11 cellular contexts compared by ENCODE assay signal in the genomic region with DNA sequence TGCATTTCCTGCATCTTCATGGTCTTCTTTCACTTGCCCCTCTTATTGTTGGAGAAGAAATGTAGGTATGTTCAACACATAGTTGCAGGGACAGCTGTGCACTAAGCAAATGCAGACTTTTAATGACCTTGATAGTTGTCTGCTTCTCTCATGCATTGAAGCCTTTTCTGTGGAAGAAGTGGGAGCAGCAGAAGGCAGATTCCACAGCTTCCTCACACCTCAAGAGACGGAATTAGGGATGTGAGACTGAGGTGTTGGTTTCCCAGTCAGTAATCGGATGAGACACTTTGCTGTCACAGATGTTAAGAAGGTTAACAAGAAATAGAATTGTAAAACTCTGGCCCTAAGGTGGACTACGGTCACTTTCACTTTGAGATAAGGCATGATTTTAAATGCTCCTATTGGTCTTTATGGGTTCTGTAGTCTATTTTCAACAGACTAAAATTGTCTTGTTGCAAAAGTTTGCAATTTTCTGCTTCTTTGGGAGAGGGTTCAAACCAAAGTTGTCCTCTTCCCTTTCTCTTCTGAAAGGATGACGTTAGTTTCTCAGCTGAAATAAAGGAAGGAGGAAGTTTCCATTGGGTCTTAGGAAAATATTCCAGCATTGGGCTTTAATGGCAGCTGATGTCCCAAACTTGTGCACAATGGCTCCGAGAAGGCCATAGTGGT.
DNase-seq lines count a peak whose midpoint lies in the region; ATAC-seq, FAIRE-seq and TF ChIP-seq lines count a peak whose summit lies in the region.
"Had no signal": no experiment of that assay in that cellular context is flagged by ENCODE, and none has a peak within 500 bp of the region (broad histone marks: within the 10 kb centered on the region; RNA-seq: fewer than 3 reads in every experiment).

No MANE protein-coding gene starts in this region.

- H3K9me3 Mint-ChIP-seq in endodermal cell (no peaks in the 10 kb centered on the region), neural crest cell (no peaks in the 10 kb centered on the region), type B pancreatic cell (peaks cover 5% of the 10 kb centered on the region)

- H3K9ac ChIP-seq in endodermal cell (ENCODE audit: extremely low read depth, low read length, poor library complexity, severe bottlenecking), result no peak overlapping the region

- ATAC-seq in Right ventricle myocardium inferior (no peak), foreskin keratinocyte (no peak), HG02678 (IDR thresholded peaks at IDR 0.05; ENCODE audit: unreplicated experiment) (no peak)
- ATAC-seq: activated CD8-positive, alpha-beta memory T cell treated with anti-CD3 and anti-CD28 coated beads, Interleukin-2, amount 10 ng/mL, durations not matched to agents 7 days and 5 days had no signal

- H3K4me3 Mint-ChIP-seq in endodermal cell (no peak overlapping the region), neural crest cell (no peak overlapping the region), type B pancreatic cell (no peak overlapping the region)
- H3K4me3 Mint-ChIP-seq: activated CD8-positive, alpha-beta memory T cell treated with anti-CD3 and anti-CD28 coated beads, Interleukin-2, amount 10 ng/mL, durations not matched to agents 7 days and 5 days had no signal

- H3K36me3 ChIP-seq in cardiac muscle cell (no peaks in the 10 kb centered on the region), endodermal cell (ENCODE audit: control insufficient read depth, insufficient read depth, low read length) (peaks cover 4% of the 10 kb centered on the region)

- H3K27ac Mint-ChIP-seq in endodermal cell (no peak overlapping the region), neural crest cell (ENCODE audit: unreplicated experiment) (peak overlapping the region; percentile 60), type B pancreatic cell (peak overlapping the region; percentile 97)
- H3K27ac Mint-ChIP-seq: activated CD8-positive, alpha-beta memory T cell treated with anti-CD3 and anti-CD28 coated beads, Interleukin-2, amount 10 ng/mL, durations not matched to agents 7 days and 5 days had no signal

- TF ChIP-seq CTCF in cardiac muscle cell (IDR thresholded peaks at IDR 0.05; ENCODE audit: low read depth, low read length) (no peak), endodermal cell (conservative IDR thresholded peaks at IDR 0.05) (no peak), neural crest cell (conservative IDR thresholded peaks at IDR 0.05) (no peak), type B pancreatic cell (conservative IDR thresholded peaks at IDR 0.05) (no peak), foreskin keratinocyte (conservative IDR thresholded peaks at IDR 0.05) (no peak)

- H3K4me3 ChIP-seq in cardiac muscle cell (no peak overlapping the region), endodermal cell (ENCODE audit: low read length) (no peak overlapping the region)

- intact Hi-C loops in Right ventricle myocardium inferior (cut with DNase I), result loop anchor here (5.0 kb wide), 2 partner anchors 71 to 114 kb away; no protein-coding TSS in a partner anchor

- H3K27ac ChIP-seq in cardiac muscle cell (peak overlapping the region; percentile 98), endodermal cell (ENCODE audit: low read depth, low read length) (peak overlapping the region; percentile 72), foreskin keratinocyte (no peak overlapping the region)

- DNase-seq in cardiac muscle cell (ENCODE audit: low read depth in 1 of 2, low spot score in 1 of 2) (no peak), Right ventricle myocardium inferior (ENCODE audit: missing footprints) (no peak), endodermal cell (no peak), neural crest cell (ENCODE audit: low read depth, low spot score) (no peak), type B pancreatic cell (ENCODE audit: extremely low spot score, unreplicated experiment) (no peak), RCC 7860 (ENCODE audit: low spot score) (no peak), foreskin keratinocyte (no peak)
- DNase-seq: activated CD8-positive, alpha-beta memory T cell treated with anti-CD3 and anti-CD28 coated beads, Interleukin-2, amount 10 ng/mL, durations not matched to agents 7 days and 5 days; retina had no signal

- H3K36me3 Mint-ChIP-seq in endodermal cell (ENCODE audit: low read depth) (no peaks in the 10 kb centered on the region), neural crest cell (ENCODE audit: low read depth) (peaks cover 7% of the 10 kb centered on the region), type B pancreatic cell (peaks cover 21% of the 10 kb centered on the region)

- peaks cover 31% of the 10 kb centered on the region for H3K4me1 Mint-ChIP-seq in endodermal cell
- H3K4me1 Mint-ChIP-seq in neural crest cell, result peaks cover 44% of the 10 kb centered on the region
- peaks cover 51% of the 10 kb centered on the region for H3K4me1 Mint-ChIP-seq in type B pancreatic cell (ENCODE audit: unreplicated experiment)

- H3K27me3 Mint-ChIP-seq in endodermal cell (ENCODE audit: insufficient read depth), result peaks cover 11% of the 10 kb centered on the region
- no peaks in the 10 kb centered on the region for H3K27me3 Mint-ChIP-seq in neural crest cell (ENCODE audit: low read depth)
- H3K27me3 Mint-ChIP-seq in type B pancreatic cell, result no peaks in the 10 kb centered on the region
- H3K27me3 Mint-ChIP-seq: activated CD8-positive, alpha-beta memory T cell treated with anti-CD3 and anti-CD28 coated beads, Interleukin-2, amount 10 ng/mL, durations not matched to agents 7 days and 5 days had no signal

- 84 to 95% methylated on average over 3 to 5 of the region's 5 CpGs for whole genome bisulfite sequencing in endodermal cell (ENCODE audit: insufficient coverage in 1 of 2, insufficient read length in 1 of 2), 2 experiments

- H3K4me1 ChIP-seq in cardiac muscle cell (ENCODE audit: low read depth) (peaks cover 59% of the 10 kb centered on the region), endodermal cell (ENCODE audit: control insufficient read depth, insufficient read depth, low read length) (peaks cover 18% of the 10 kb centered on the region), foreskin keratinocyte (peaks cover 12% of the 10 kb centered on the region)

- H3K9me3 ChIP-seq in cardiac muscle cell (ENCODE audit: low read depth) (no peaks in the 10 kb centered on the region), endodermal cell (ENCODE audit: control insufficient read depth, low read length) (no peaks in the 10 kb centered on the region)

- FAIRE-seq in RCC 7860 (lab: Jason Lieb, UNC), result no peak
- FAIRE-seq: A204.1 had no signal

- H3K27me3 ChIP-seq in cardiac muscle cell (no peaks in the 10 kb centered on the region), endodermal cell (ENCODE audit: control insufficient read depth, insufficient read depth, low read length, poor library complexity, severe bottlenecking) (no peaks in the 10 kb centered on the region), foreskin keratinocyte (no peaks in the 10 kb centered on the region)
